8 cellular contexts compared by ENCODE assay signal in genomic region chr7:149195180-149196150, GRCh38. TPM values are rescaled to one million over a fixed set of nuclear protein-coding genes. Genes with fewer than 3 reads are reported as not detected.
DNase-seq lines count a peak whose midpoint lies in the region; ATAC-seq, FAIRE-seq and TF ChIP-seq lines count a peak whose summit lies in the region.

TSS of gene ZNF282 (plus strand) at chr7:149195546. CDS start at chr7:149195590, 44 bp downstream.

- H3K4me1 Mint-ChIP-seq in T-helper 1 cell treated with Interleukin-12 subunit alpha and Interleukin-12 subunit beta and Interleukin-4 antibody, amounts not matched to agents 30 μg/mL and 1 μg/mL, for 36 hours (ENCODE audit: low read depth), result peaks cover 40% of the 10 kb centered on the region

- peaks cover 23% of the 10 kb centered on the region for H3K36me3 ChIP-seq in right atrium auricular region
- H3K36me3 ChIP-seq in vagina, result peaks cover 0 to 21% of the 10 kb centered on the region in 2 donors

- peak; percentile 63 for FAIRE-seq in GM12892 (lab: Jason Lieb, UNC)

- H3K9me3 ChIP-seq in right atrium auricular region (no peaks in the 10 kb centered on the region), vagina (no peaks in the 10 kb centered on the region)

- intact Hi-C loops in vagina (cut with DNase I), result no loop called here

- peaks cover 19% of the 10 kb centered on the region for H3K36me3 Mint-ChIP-seq in T-helper 1 cell treated with Interleukin-12 subunit alpha and Interleukin-12 subunit beta and Interleukin-4 antibody, amounts not matched to agents 30 μg/mL and 1 μg/mL, for 36 hours (ENCODE audit: low read depth)

- H3K9me3 Mint-ChIP-seq in T-helper 1 cell treated with Interleukin-12 subunit alpha and Interleukin-12 subunit beta and Interleukin-4 antibody, amounts not matched to agents 30 μg/mL and 1 μg/mL, for 36 hours, result no peaks in the 10 kb centered on the region

- peak; percentile 93 for DNase-seq in GM12892 (ENCODE audit: insufficient read length)
- peak; percentile 90 to 96 (median 94) for DNase-seq in NCI-H1417 (lab: John Stamatoyannopoulos, UW)
- DNase-seq in amygdala (lab: John Stamatoyannopoulos, UW), result peak; percentile 39 to 90 (median 82)
- DNase-seq in right atrium auricular region (ENCODE audit: low spot score), result peak; percentile 89
- DNase-seq in pulmonary artery endothelial cell (ENCODE audit: low read depth, low spot score), result peak; percentile 67
- DNase-seq in vagina (ENCODE audit: extremely low spot score in 2 of 2), result no peak

- H3K4me1 ChIP-seq in right atrium auricular region (peaks cover 0 to 27% of the 10 kb centered on the region in 2 donors), vagina (peaks cover 26% of the 10 kb centered on the region)

- H3K4me3 ChIP-seq in right atrium auricular region (peak within 1 kb of the TSS; percentile 81 to 91), vagina (peak within 1 kb of the TSS; percentile 80 to 99)

- no peaks in the 10 kb centered on the region for H3K27me3 Mint-ChIP-seq in T-helper 1 cell treated with Interleukin-12 subunit alpha and Interleukin-12 subunit beta and Interleukin-4 antibody, amounts not matched to agents 30 μg/mL and 1 μg/mL, for 36 hours (ENCODE audit: low read depth)

- H3K27me3 ChIP-seq in right atrium auricular region (no peaks in the 10 kb centered on the region), vagina (no peaks in the 10 kb centered on the region)

- TF ChIP-seq CTCF in right atrium auricular region (IDR thresholded peaks at IDR 0.05) (peak; percentile 46 to 78), vagina (IDR thresholded peaks at IDR 0.05) (peak in 2 of 3 experiments; percentile 26 to 48)

- peak; percentile 75 for TF ChIP-seq POLR2A in GM12892 (IDR thresholded peaks at IDR 0.05; ENCODE audit: low read depth, low read length)
- TF ChIP-seq POLR2A in vagina (IDR thresholded peaks at IDR 0.05), result no peak

- peak within 1 kb of the TSS; percentile 92 to 94 for H3K27ac ChIP-seq in right atrium auricular region
- H3K27ac ChIP-seq in vagina, result peak within 1 kb of the TSS; percentile 90

- peak within 1 kb of the TSS; percentile 89 for H3K27ac Mint-ChIP-seq in T-helper 1 cell treated with Interleukin-12 subunit alpha and Interleukin-12 subunit beta and Interleukin-4 antibody, amounts not matched to agents 30 μg/mL and 1 μg/mL, for 36 hours

- peak; percentile 84 for ATAC-seq in HG02763 (IDR thresholded peaks at IDR 0.05; ENCODE audit: unreplicated experiment)

- peak within 1 kb of the TSS; percentile 93 for H3K4me3 Mint-ChIP-seq in T-helper 1 cell treated with Interleukin-12 subunit alpha and Interleukin-12 subunit beta and Interleukin-4 antibody, amounts not matched to agents 30 μg/mL and 1 μg/mL, for 36 hours

RNA-seq across cellular contexts. Expression of gene ZNF282, which starts in this region (rescaled TPM):
- polyA plus RNA-seq in GM12892 (2012; ENCODE audit: missing spikeins), result 5.3 TPM
- total RNA-seq in right atrium auricular region (10 to 100 TPM; 10.7 to 12.1 TPM), pulmonary artery endothelial cell (27.4 and 30.5 TPM in 2 replicates), vagina (17.9 TPM)

Comparison
In these comparisons a context has a peak if more than half of its experiments do, and no peak if none do; other contexts are left out.
1. DNase-seq: peak in GM12892 (single experiment), NCI-H1417 (3 of 3), amygdala (56 of 56), right atrium auricular region (single experiment) and pulmonary artery endothelial cell (single experiment); none in vagina (0 of 2).